In genomic region chr3:16463119-16463518, GRCh38 we compare ENCODE assay signal across 19 cellular contexts. TPM values are rescaled to one million over a fixed set of nuclear protein-coding genes. Genes with fewer than 3 reads are reported as not detected.
DNase-seq lines count a peak whose midpoint lies in the region; ATAC-seq and TF ChIP-seq lines count a peak whose summit lies in the region.
"Had no signal": no experiment of that assay in that cellular context is flagged by ENCODE, and none has a peak within 500 bp of the region (broad histone marks: within the 10 kb centered on the region; RNA-seq: fewer than 3 reads in every experiment).

No MANE protein-coding gene starts in this region.

- H3K9me3 ChIP-seq in T-helper 17 cell (ENCODE audit: control insufficient read depth, low read length, poor library complexity, severe bottlenecking) (no peaks in the 10 kb centered on the region), esophagus muscularis mucosa (no peaks in the 10 kb centered on the region), right cardiac atrium (ENCODE audit: control insufficient read depth, low read length) (no peaks in the 10 kb centered on the region)
- H3K9me3 ChIP-seq: neutrophil, suprapubic skin had no signal

- no peak for ATAC-seq in stimulated activated naive CD8-positive, alpha-beta T cell treated with anti-CD3 and anti-CD28 coated beads, Interleukin-15, amount 100 ng/mL, for 72 hours
- ATAC-seq in T-helper 17 cell (no peak), right cardiac atrium (no peak)
- ATAC-seq in effector memory CD8-positive, alpha-beta T cell (replicated peaks) = no peak
- ATAC-seq: K562, SK-N-SH treated with all-trans-retinoic acid at 6 μM for 48 hours had no signal

- H3K27ac ChIP-seq in esophagus muscularis mucosa (replicated peaks in 1 of 4) (no peak overlapping the region), right cardiac atrium (ENCODE audit: low read length) (no peak overlapping the region)
- H3K27ac ChIP-seq: GM23248, neutrophil, suprapubic skin had no signal

- 89% methylated on average over 1 of the region's 1 CpG for WGBS in esophagus muscularis mucosa
- 85% methylated on average over 1 of the region's 1 CpG for WGBS in right cardiac atrium

- H3K9me3 Mint-ChIP-seq in stimulated activated naive CD8-positive, alpha-beta T cell treated with anti-CD3 and anti-CD28 coated beads, Interleukin-15, Interleukin-2, amounts not matched to agents 100 ng/mL and 50 ng/mL, for 24 hours = no peaks in the 10 kb centered on the region
- no peaks in the 10 kb centered on the region for H3K9me3 Mint-ChIP-seq in stimulated activated naive CD8-positive, alpha-beta T cell treated with anti-CD3 and anti-CD28 coated beads, Interleukin-15, amount 100 ng/mL, for 72 hours
- H3K9me3 Mint-ChIP-seq in effector memory CD8-positive, alpha-beta T cell = no peaks in the 10 kb centered on the region

- H3K27me3 Mint-ChIP-seq in stimulated activated naive CD8-positive, alpha-beta T cell treated with anti-CD3 and anti-CD28 coated beads, Interleukin-15, Interleukin-2, amounts not matched to agents 100 ng/mL and 50 ng/mL, for 24 hours = no peaks in the 10 kb centered on the region
- no peaks in the 10 kb centered on the region for H3K27me3 Mint-ChIP-seq in stimulated activated naive CD8-positive, alpha-beta T cell treated with anti-CD3 and anti-CD28 coated beads, Interleukin-15, amount 100 ng/mL, for 72 hours
- H3K27me3 Mint-ChIP-seq in T-helper 17 cell = no peaks in the 10 kb centered on the region
- no peaks in the 10 kb centered on the region for H3K27me3 Mint-ChIP-seq in effector memory CD8-positive, alpha-beta T cell

- peaks cover 0 to 4% (median 0%) of the 10 kb centered on the region in 4 donors for H3K36me3 ChIP-seq in esophagus muscularis mucosa
- H3K36me3 ChIP-seq: neutrophil, suprapubic skin had no signal

- H3K4me3 ChIP-seq in esophagus muscularis mucosa (no peak overlapping the region), right cardiac atrium (ENCODE audit: low read length) (no peak overlapping the region)
- H3K4me3 ChIP-seq: GM23248, K562, suprapubic skin had no signal

- H3K4me3 Mint-ChIP-seq in stimulated activated naive CD8-positive, alpha-beta T cell treated with anti-CD3 and anti-CD28 coated beads, Interleukin-15, Interleukin-2, amounts not matched to agents 100 ng/mL and 50 ng/mL, for 24 hours = peak overlapping the region; percentile 31
- peak overlapping the region in 1 of 2 donors; percentile 27 for H3K4me3 Mint-ChIP-seq in stimulated activated naive CD8-positive, alpha-beta T cell treated with anti-CD3 and anti-CD28 coated beads, Interleukin-15, amount 100 ng/mL, for 72 hours
- no peak overlapping the region for H3K4me3 Mint-ChIP-seq in T-helper 17 cell
- peak overlapping the region in 1 of 2 donors; percentile 29 for H3K4me3 Mint-ChIP-seq in effector memory CD8-positive, alpha-beta T cell

- TF ChIP-seq POLR2A in esophagus muscularis mucosa (IDR thresholded peaks at IDR 0.05; ENCODE audit: low read depth) = no peak

- peak overlapping the region; percentile 46 for H3K27ac Mint-ChIP-seq in stimulated activated naive CD8-positive, alpha-beta T cell treated with anti-CD3 and anti-CD28 coated beads, Interleukin-15, Interleukin-2, amounts not matched to agents 100 ng/mL and 50 ng/mL, for 24 hours
- H3K27ac Mint-ChIP-seq in stimulated activated naive CD8-positive, alpha-beta T cell treated with anti-CD3 and anti-CD28 coated beads, Interleukin-15, amount 100 ng/mL, for 72 hours = peak overlapping the region in 1 of 2 donors; percentile 29
- H3K27ac Mint-ChIP-seq in T-helper 17 cell = peak overlapping the region; percentile 80
- H3K27ac Mint-ChIP-seq in effector memory CD8-positive, alpha-beta T cell = peak overlapping the region; percentile 8 to 57

- no peak for DNase-seq in stimulated activated naive CD8-positive, alpha-beta T cell treated with anti-CD3 and anti-CD28 coated beads, Interleukin-15, amount 100 ng/mL, for 72 hours
- DNase-seq in T-helper 17 cell (no peak), esophagus muscularis mucosa (ENCODE audit: extremely low spot score) (no peak), right cardiac atrium (no peak), COR-L47 (lab: John Stamatoyannopoulos, UW) (no peak)
- no peak for DNase-seq in effector memory CD8-positive, alpha-beta T cell
- DNase-seq: activated effector memory CD4-positive, alpha-beta T cell treated with Interleukin-2 at 50 U/mL for 16 hours; effector CD8-positive, alpha-beta T cell; GM23248; left ventricle myocardium superior; NCI-H1048; NCI-H446; RPMI8226; stimulated activated CD4-positive, alpha-beta T cell treated with anti-CD3 and anti-CD28 coated beads, Interleukin-4, amount 100 ng/mL, for 24 hours had no signal

- peaks cover 64% of the 10 kb centered on the region for H3K36me3 Mint-ChIP-seq in stimulated activated naive CD8-positive, alpha-beta T cell treated with anti-CD3 and anti-CD28 coated beads, Interleukin-15, Interleukin-2, amounts not matched to agents 100 ng/mL and 50 ng/mL, for 24 hours (ENCODE audit: low read depth)
- peaks cover 16% of the 10 kb centered on the region for H3K36me3 Mint-ChIP-seq in T-helper 17 cell (ENCODE audit: low read depth)
- peaks cover 8% of the 10 kb centered on the region for H3K36me3 Mint-ChIP-seq in effector memory CD8-positive, alpha-beta T cell (ENCODE audit: insufficient read depth)

- intact Hi-C loops in esophagus muscularis mucosa (cut with DNase I) = no loop called here
- intact Hi-C loops in right cardiac atrium (cut with DNase I) = no loop called here

- peaks cover 55% of the 10 kb centered on the region for H3K4me1 Mint-ChIP-seq in stimulated activated naive CD8-positive, alpha-beta T cell treated with anti-CD3 and anti-CD28 coated beads, Interleukin-15, Interleukin-2, amounts not matched to agents 100 ng/mL and 50 ng/mL, for 24 hours (ENCODE audit: low read depth)
- peaks cover 63% of the 10 kb centered on the region for H3K4me1 Mint-ChIP-seq in stimulated activated naive CD8-positive, alpha-beta T cell treated with anti-CD3 and anti-CD28 coated beads, Interleukin-15, amount 100 ng/mL, for 72 hours
- H3K4me1 Mint-ChIP-seq in T-helper 17 cell = peaks cover 33% of the 10 kb centered on the region
- H3K4me1 Mint-ChIP-seq in effector memory CD8-positive, alpha-beta T cell (ENCODE audit: low read depth in 2 of 2) = peaks cover 31 to 53% of the 10 kb centered on the region in 2 donors

- no peak for TF ChIP-seq EP300 in esophagus muscularis mucosa (IDR thresholded peaks at IDR 0.05)

- H3K4me1 ChIP-seq in esophagus muscularis mucosa (peaks cover 5 to 64% (median 44%) of the 10 kb centered on the region in 4 donors), right cardiac atrium (ENCODE audit: control insufficient read depth, insufficient read depth, low read length) (peaks cover under 1% of the 10 kb centered on the region)
- H3K4me1 ChIP-seq: suprapubic skin had no signal

- TF ChIP-seq CTCF in esophagus muscularis mucosa (IDR thresholded peaks at IDR 0.05) = no peak

- H3K27me3 ChIP-seq in esophagus muscularis mucosa = no peaks in the 10 kb centered on the region
- no peaks in the 10 kb centered on the region for H3K27me3 ChIP-seq in right cardiac atrium (ENCODE audit: control insufficient read depth, insufficient read depth)
- H3K27me3 ChIP-seq: neutrophil, suprapubic skin had no signal

RNA-seq across cellular contexts. Expression of gene RFTN1, which starts 50.4 kb away (rescaled TPM):
- total RNA-seq in T-helper 17 cell = 10 to 100 TPM; 51.8 to 55.8 TPM
- total RNA-seq in esophagus muscularis mucosa = 100 to 1,000 TPM in 2 of 4 donors, 10 to 100 TPM in 2; 79.7 to 142 (median 104) TPM
- total RNA-seq in right cardiac atrium = 10 to 100 TPM; 17.9 to 23.6 (median 20.6) TPM
- polyA plus RNA-seq in right cardiac atrium = 21.2 TPM
